ENCODE assay signal across 8 cellular contexts in genomic region chr11:315516-315994, GRCh38. TPM values are rescaled to one million over a fixed set of nuclear protein-coding genes. Genes with fewer than 3 reads are reported as not detected.
DNase-seq lines count a peak whose midpoint lies in the region; ATAC-seq and TF ChIP-seq lines count a peak whose summit lies in the region.
"Had no signal": no experiment of that assay in that cellular context is flagged by ENCODE, and none has a peak within 500 bp of the region (broad histone marks: within the 10 kb centered on the region; RNA-seq: fewer than 3 reads in every experiment).

No MANE protein-coding gene starts in this region.

- intact Hi-C loops in stomach (cut with DNase I; ENCODE audit: low total_unique reads): no loop called here

- no peak overlapping the region for H3K27ac Mint-ChIP-seq in HFFc6
- peak overlapping the region; percentile 96 for H3K27ac Mint-ChIP-seq in activated naive CD8-positive, alpha-beta T cell

- no peak for ATAC-seq in HG02981 (IDR thresholded peaks at IDR 0.05; ENCODE audit: unreplicated experiment)

- H3K27ac ChIP-seq in layer of hippocampus (ENCODE audit: low read depth, low read length): peak overlapping the region; percentile 17
- peak overlapping the region; percentile 79 to 95 (median 86) for H3K27ac ChIP-seq in stomach

- TF ChIP-seq EP300 in stomach (IDR thresholded peaks at IDR 0.05): no peak

- H3K36me3 Mint-ChIP-seq in HFFc6 (ENCODE audit: low read depth): peaks cover 9% of the 10 kb centered on the region
- H3K36me3 Mint-ChIP-seq in activated naive CD8-positive, alpha-beta T cell: no peaks in the 10 kb centered on the region

- WGBS in stomach, 5 donors: 18 to 73% (median 45%) methylated on average over 5 to 32 of the region's 32 CpGs

- H3K36me3 ChIP-seq in stomach: no peaks in the 10 kb centered on the region

- DNase-seq in HFFc6 (no peak), stomach (no peak), NCI-H2107 (lab: John Stamatoyannopoulos, UW) (no peak), EL (no peak)

- peaks cover 50% of the 10 kb centered on the region for H3K4me1 Mint-ChIP-seq in HFFc6 (ENCODE audit: low read depth)
- peaks cover 47% of the 10 kb centered on the region for H3K4me1 Mint-ChIP-seq in activated naive CD8-positive, alpha-beta T cell (ENCODE audit: low read depth)

- peaks cover 11% of the 10 kb centered on the region for H3K27me3 Mint-ChIP-seq in HFFc6 (ENCODE audit: insufficient read depth)
- H3K27me3 Mint-ChIP-seq in activated naive CD8-positive, alpha-beta T cell: no peaks in the 10 kb centered on the region

- no peak for TF ChIP-seq POLR2A in stomach (IDR thresholded peaks at IDR 0.05)

- TF ChIP-seq CTCF in HFFc6 (IDR thresholded peaks at IDR 0.05): no peak
- no peak for TF ChIP-seq CTCF in stomach (IDR thresholded peaks at IDR 0.05)

- H3K9me3 Mint-ChIP-seq in HFFc6: no peaks in the 10 kb centered on the region
- no peaks in the 10 kb centered on the region for H3K9me3 Mint-ChIP-seq in activated naive CD8-positive, alpha-beta T cell (ENCODE audit: low read depth)

- H3K27me3 ChIP-seq in layer of hippocampus (ENCODE audit: control insufficient read depth, insufficient read depth, low read length) (peaks cover 2% of the 10 kb centered on the region), stomach (peaks cover 0 to 25% (median 15%) of the 10 kb centered on the region in 3 donors)

- no peaks in the 10 kb centered on the region for H3K9me3 ChIP-seq in stomach

- H3K4me1 ChIP-seq in stomach: peaks cover 14 to 59% (median 38%) of the 10 kb centered on the region in 4 donors

- H3K4me3 Mint-ChIP-seq in HFFc6: peak overlapping the region; percentile 91; the same call in 1 of the 2 replicates
- peak overlapping the region; percentile 95 for H3K4me3 Mint-ChIP-seq in activated naive CD8-positive, alpha-beta T cell

- peak overlapping the region; percentile 43 to 67 (median 48) for H3K4me3 ChIP-seq in stomach

RNA-seq across cellular contexts. Expression of gene IFITM1, which starts 1.7 kb away (rescaled TPM):
- total RNA-seq in HFFc6 (2021; fragmentation: NEBNext Ultra II Directional; extraction: Animal tissue kit (Norgen Biotek cat#: 25700)): 10 to 100 TPM; 23.5 to 36.1 (median 30.0) TPM
- 10 to 100 TPM in 4 of 5 donors, 1 to 10 TPM in 1; 7.0 to 59.8 (median 17.3) TPM for total RNA-seq in stomach
- 100 to 1,000 TPM in 2 of 3 donors, 10 to 100 TPM in 1; 79.9 to 224 (median 119) TPM for polyA plus RNA-seq in stomach

RNA-seq across cellular contexts. Expression of gene IFITM3, which starts 5.1 kb away (rescaled TPM):
- total RNA-seq in HFFc6 (2021; fragmentation: NEBNext Ultra II Directional; extraction: Animal tissue kit (Norgen Biotek cat#: 25700)): 100 to 1,000 TPM; 399 to 531 (median 452) TPM
- total RNA-seq in stomach: 100 to 1,000 TPM in 3 of 5 donors, 10 to 100 TPM in 2; 11.9 to 271 (median 127) TPM
- 1,000 to 10,000 TPM in 1 of 3 donors, 100 to 1,000 TPM in 2; 538 to 1,128 (median 677) TPM for polyA plus RNA-seq in stomach

RNA-seq across cellular contexts. Expression of gene IFITM2, which starts 7.9 kb away (rescaled TPM):
- 100 to 1,000 TPM; 257 to 325 (median 291) TPM for total RNA-seq in HFFc6 (2021; fragmentation: NEBNext Ultra II Directional; extraction: Animal tissue kit (Norgen Biotek cat#: 25700))
- 10 to 100 TPM in 4 of 5 donors, 1 to 10 TPM in 1; 8.8 to 61.7 (median 12.9) TPM for total RNA-seq in stomach
- 100 to 1,000 TPM; 276 to 394 (median 344) TPM for polyA plus RNA-seq in stomach

RNA-seq across cellular contexts. Expression of gene IFITM5, which starts 16.2 kb away (rescaled TPM):
- total RNA-seq in HFFc6 (2021; fragmentation: NEBNext Ultra II Directional; extraction: Animal tissue kit (Norgen Biotek cat#: 25700)): not detected
- under 1 TPM in 1 of 5 donors, not detected in 4; 0.73 TPM for total RNA-seq in stomach
- not detected for polyA plus RNA-seq in stomach
- total RNA-seq: HT-29 had no signal

RNA-seq across cellular contexts. Expression of gene PGGHG, which starts 26.6 kb away (rescaled TPM):
- 10 to 100 TPM in 4 of 6 experiments, 1 to 10 TPM in 2; 9.7 to 12.2 (median 11.4) TPM for total RNA-seq in HFFc6 (2021; fragmentation: NEBNext Ultra II Directional; extraction: Animal tissue kit (Norgen Biotek cat#: 25700))
- 10 to 100 TPM in 4 of 5 donors, 1 to 10 TPM in 1; 3.5 to 34.8 (median 11.9) TPM for total RNA-seq in stomach
- polyA plus RNA-seq in stomach: 10 to 100 TPM; 14.4 to 44.0 (median 20.7) TPM

Comparison
In these comparisons a context has a peak if more than half of its experiments do, and no peak if none do; other contexts are left out.
1. RNA of gene IFITM2, which starts 7.9 kb away (total RNA-seq): 257 to 325 TPM in HFFc6; 8.8 to 61.7 TPM in stomach; every median in the first group is over 4 times any median in the second.